14 cellular contexts compared by ENCODE assay signal in genomic region chr12:75959506-75959905, GRCh38.
DNase-seq lines count a peak whose midpoint lies in the region; ATAC-seq and TF ChIP-seq lines count a peak whose summit lies in the region.
"Had no signal": no experiment of that assay in that cellular context is flagged by ENCODE, and none has a peak within 500 bp of the region (broad histone marks: within the 10 kb centered on the region; RNA-seq: fewer than 3 reads in every experiment).

No MANE protein-coding gene starts in this region.

- TF ChIP-seq CTCF in IMR-90 (conservative IDR thresholded peaks at IDR 0.05; ENCODE audit: low read depth, low read length) (no peak), WTC11 (IDR thresholded peaks at IDR 0.05) (no peak), nephron (IDR thresholded peaks at IDR 0.05; ENCODE audit: unreplicated experiment in 3 of 3) (no peak), GM20000 (IDR thresholded peaks at IDR 0.05; ENCODE audit: extremely low read depth, missing control alignments) (no peak)

- no CpG with 5 or more reads among the region's 2 CpGs for whole genome bisulfite sequencing in IMR-90 (ENCODE audit: extremely low coverage in 2 of 2, insufficient read length in 1 of 2), 2 experiments

- peaks cover 69% of the 10 kb centered on the region for H3K4me1 Mint-ChIP-seq in WTC11
- peaks cover 19% of the 10 kb centered on the region for H3K4me1 Mint-ChIP-seq in nephron

- peak overlapping the region in 1 of 2 experiments; percentile 56; a peak in 2 of 4 replicates for H4K8ac ChIP-seq in IMR-90 (ENCODE audit: low read depth in 2 of 2, low read length in 2 of 2)

- ATAC-seq in IMR-90 (ENCODE audit: low read depth): peak; percentile 57
- no peak for ATAC-seq in WTC11
- ATAC-seq: K562 had no signal

- no peaks in the 10 kb centered on the region for H3K27me3 ChIP-seq in IMR-90 (ENCODE audit: control insufficient read depth, insufficient read depth, low read length)
- H3K27me3 ChIP-seq: testis had no signal

- no peaks in the 10 kb centered on the region for H3K36me3 Mint-ChIP-seq in WTC11
- H3K36me3 Mint-ChIP-seq in nephron (ENCODE audit: low read depth): no peaks in the 10 kb centered on the region

- DNase-seq in NCI-H748 (lab: John Stamatoyannopoulos, UW; ENCODE audit: unreplicated experiment) (peak; percentile 38), NCI-H748 treated with DMSO at 0.1 percent for 48 hours (lab: John Stamatoyannopoulos, UW) (no peak), IMR-90 (no peak), WTC11 (ENCODE audit: low spot score) (no peak), GM20000 (ENCODE audit: low spot score) (no peak), NCI-H345 treated with DMSO at 0.1 percent for 48 hours (lab: John Stamatoyannopoulos, UW; ENCODE audit: unreplicated experiment) (no peak), cerebellar nuclear complex (lab: John Stamatoyannopoulos, UW) (no peak)
- DNase-seq: activated B cell treated with CpG ODN at 0.5 μM for 24 hours, activated T-cell treated with anti-CD3 and anti-CD28 coated beads for 4 hours, testis had no signal

- dilution Hi-C loops in IMR-90 (cut with HindIII; ENCODE audit: low sequenced_read_pairs, unreplicated experiment): no loop called here

- H2BK20ac ChIP-seq in IMR-90 (ENCODE audit: low read depth, low read length): 0 out of 2 replicates have a peak overlapping the region, but pooled peaks have one; percentile 29

- peak overlapping the region; percentile 19; the same call in 1 of the 2 replicates for H3K4ac ChIP-seq in IMR-90 (ENCODE audit: low read depth, low read length)

- CTCF ChIA-PET in IMR-90 (lab: Yijun Ruan, JAX): no interaction called here
- CTCF ChIA-PET in WTC11 (lab: Charles Lee): interaction anchor here (0.8 to 2.2 kb wide), 4 partner anchors 10 to 75 kb away, joined by 3 to 18 read pairs (median 4); partner anchors contain the start of gene PHLDA1

- H4K5ac ChIP-seq in IMR-90 (ENCODE audit: low read depth, low read length): no peak overlapping the region

- H3K27me3 Mint-ChIP-seq in WTC11 (ENCODE audit: low read depth): no peaks in the 10 kb centered on the region
- peaks cover 13% of the 10 kb centered on the region for H3K27me3 Mint-ChIP-seq in nephron (ENCODE audit: low read depth)

- intact Hi-C loops in IMR-90 (cut with micrococcal nuclease): no loop called here

- no peak overlapping the region for H2BK5ac ChIP-seq in IMR-90 (ENCODE audit: low read depth, low read length, poor library complexity, severe bottlenecking)

- H2AK5ac ChIP-seq in IMR-90 (ENCODE audit: low read depth, low read length): no peak overlapping the region

- H2AFZ ChIP-seq in IMR-90 (replicated peaks; ENCODE audit: low read length, poor library complexity): no peak overlapping the region

- no peak overlapping the region for H3K27ac ChIP-seq in IMR-90 (ENCODE audit: insufficient read depth, low read length)
- H3K27ac ChIP-seq: SK-N-MC, testis had no signal

- no peak for TF ChIP-seq POLR2A in IMR-90 (IDR thresholded peaks at IDR 0.05; ENCODE audit: low read depth, low read length)

- H3K9me1 ChIP-seq in IMR-90 (ENCODE audit: insufficient read depth, low read length): peaks cover 8% of the 10 kb centered on the region; the same call in 1 of the 2 replicates

- peak overlapping the region; percentile 71 for H2BK120ac ChIP-seq in IMR-90 (ENCODE audit: low read depth, low read length)

- peak overlapping the region; percentile 18; the same call in 1 of the 2 replicates for H4K91ac ChIP-seq in IMR-90 (ENCODE audit: insufficient read depth, low read depth, low read length)

- H3K36me3 ChIP-seq in IMR-90 (ENCODE audit: control insufficient read depth, insufficient read depth, low read length): no peaks in the 10 kb centered on the region

- H3K14ac ChIP-seq in IMR-90 (replicated peaks; ENCODE audit: low read depth, low read length): 0 out of 2 replicates have a peak overlapping the region, but pooled peaks have one; percentile 33

- H3K9me3 Mint-ChIP-seq in WTC11: no peaks in the 10 kb centered on the region
- H3K9me3 Mint-ChIP-seq in nephron: no peaks in the 10 kb centered on the region
- H3K9me3 Mint-ChIP-seq: activated B cell treated with CpG ODN at 0.5 μM for 24 hours; dendritic cell treated with granulocyte-macrophage colony-stimulating factor and Interleukin-4, amounts not matched to agents 40 ng/mL and 50 ng/mL, for 4 days had no signal

- POLR2A ChIA-PET in IMR-90 (lab: Charles Lee; ENCODE audit: unreplicated experiment) (interaction anchor here (0.6 kb wide), 2 partner anchors 61 to 124 kb away, joined by 3 to 4 read pairs; no protein-coding TSS in a partner anchor), WTC11 (lab: Charles Lee) (interaction anchor here (1.0 to 1.9 kb wide), 2 partner anchors 9 to 71 kb away, joined by 5 to 14 read pairs; partner anchors contain the start of gene PHLDA1)

- H2BK15ac ChIP-seq in IMR-90 (ENCODE audit: low read depth, low read length): peak overlapping the region; percentile 47; the same call in 1 of the 3 replicates

- no peaks in the 10 kb centered on the region for H4K20me1 ChIP-seq in IMR-90 (ENCODE audit: insufficient read depth, low read length)

- H3K18ac ChIP-seq in IMR-90 (ENCODE audit: low read depth, low read length): no peak overlapping the region

- H3K9me3 ChIP-seq in IMR-90 (ENCODE audit: control insufficient read depth, insufficient read depth, low read length): no peaks in the 10 kb centered on the region
- H3K9me3 ChIP-seq: testis had no signal

- H3K4me2 ChIP-seq in IMR-90 (ENCODE audit: low read depth, low read length): no peak overlapping the region

- H3K4me1 ChIP-seq in IMR-90 (ENCODE audit: control insufficient read depth, insufficient read depth, low read length): peaks cover 12% of the 10 kb centered on the region
- H3K4me1 ChIP-seq: testis had no signal

- no TSS peak for BruUV-seq in IMR-90 (replicated peaks; lab: Mats Ljungman, UMichigan)

- H3K4me3 Mint-ChIP-seq in WTC11 (peak overlapping the region; percentile 48), nephron (no peak overlapping the region)
- H3K4me3 Mint-ChIP-seq: activated B cell treated with CpG ODN at 0.5 μM for 24 hours; dendritic cell treated with granulocyte-macrophage colony-stimulating factor and Interleukin-4, amounts not matched to agents 40 ng/mL and 50 ng/mL, for 4 days had no signal

- H3K4me3 ChIP-seq in IMR-90 (ENCODE audit: insufficient read depth, low read depth, low read length): no peak overlapping the region
- H3K4me3 ChIP-seq: K562, SK-N-MC, testis had no signal

- in situ Hi-C loops in IMR-90 (cut with MboI; ENCODE audit: low sequenced_read_pairs): no loop called here

- H3K56ac ChIP-seq in IMR-90 (ENCODE audit: extremely low read depth, insufficient read depth, low read length): no peak overlapping the region

- no peak for TF ChIP-seq RAD21 in IMR-90 (IDR thresholded peaks at IDR 0.05; ENCODE audit: low read length)

- no peak overlapping the region for H3K9ac ChIP-seq in IMR-90 (ENCODE audit: low read depth, low read length)

- no peaks in the 10 kb centered on the region for H3K79me1 ChIP-seq in IMR-90 (ENCODE audit: low read depth in 1 of 2, low read length in 2 of 2)

- H2AK9ac ChIP-seq in IMR-90 (replicated peaks; ENCODE audit: low read depth, low read length, poor library complexity): no peak overlapping the region

- H3K27ac Mint-ChIP-seq in WTC11: peak overlapping the region; percentile 96
- peak overlapping the region in 2 of 3 experiments; percentile 56 to 81 for H3K27ac Mint-ChIP-seq in nephron
- H3K27ac Mint-ChIP-seq: activated B cell treated with CpG ODN at 0.5 μM for 24 hours; dendritic cell treated with granulocyte-macrophage colony-stimulating factor and Interleukin-4, amounts not matched to agents 40 ng/mL and 50 ng/mL, for 4 days had no signal

- H3K23ac ChIP-seq in IMR-90 (ENCODE audit: low read depth, low read length): no peak overlapping the region

TF ChIP-seq in IMR-90, 13 proteins besides CTCF, POLR2A, EP300 and RAD21 (continues in another document):
- no peak for TF ChIP-seq ELK1 (IDR thresholded peaks at IDR 0.05; ENCODE audit: borderline replicate concordance, low read depth, low read length)
- TF ChIP-seq MXI1 (IDR thresholded peaks at IDR 0.05; ENCODE audit: borderline replicate concordance, low read depth, low read length): no peak
- TF ChIP-seq MAZ (IDR thresholded peaks at IDR 0.05; ENCODE audit: borderline replicate concordance, low read depth, low read length): no peak
- TF ChIP-seq MAFK (IDR thresholded peaks at IDR 0.05; ENCODE audit: low read depth, low read length): no peak
- TF ChIP-seq SMC3 (IDR thresholded peaks at IDR 0.05; ENCODE audit: low read depth, low read length): no peak
- TF ChIP-seq CHD1 (IDR thresholded peaks at IDR 0.05; ENCODE audit: low read depth, low read length): no peak
- no peak for TF ChIP-seq FOS (IDR thresholded peaks at IDR 0.05; ENCODE audit: low read depth, low read length)

TF ChIP-seq in WTC11, 78 proteins besides CTCF, POLR2A, EP300 and RAD21:
- TF ChIP-seq, protein P1, sequence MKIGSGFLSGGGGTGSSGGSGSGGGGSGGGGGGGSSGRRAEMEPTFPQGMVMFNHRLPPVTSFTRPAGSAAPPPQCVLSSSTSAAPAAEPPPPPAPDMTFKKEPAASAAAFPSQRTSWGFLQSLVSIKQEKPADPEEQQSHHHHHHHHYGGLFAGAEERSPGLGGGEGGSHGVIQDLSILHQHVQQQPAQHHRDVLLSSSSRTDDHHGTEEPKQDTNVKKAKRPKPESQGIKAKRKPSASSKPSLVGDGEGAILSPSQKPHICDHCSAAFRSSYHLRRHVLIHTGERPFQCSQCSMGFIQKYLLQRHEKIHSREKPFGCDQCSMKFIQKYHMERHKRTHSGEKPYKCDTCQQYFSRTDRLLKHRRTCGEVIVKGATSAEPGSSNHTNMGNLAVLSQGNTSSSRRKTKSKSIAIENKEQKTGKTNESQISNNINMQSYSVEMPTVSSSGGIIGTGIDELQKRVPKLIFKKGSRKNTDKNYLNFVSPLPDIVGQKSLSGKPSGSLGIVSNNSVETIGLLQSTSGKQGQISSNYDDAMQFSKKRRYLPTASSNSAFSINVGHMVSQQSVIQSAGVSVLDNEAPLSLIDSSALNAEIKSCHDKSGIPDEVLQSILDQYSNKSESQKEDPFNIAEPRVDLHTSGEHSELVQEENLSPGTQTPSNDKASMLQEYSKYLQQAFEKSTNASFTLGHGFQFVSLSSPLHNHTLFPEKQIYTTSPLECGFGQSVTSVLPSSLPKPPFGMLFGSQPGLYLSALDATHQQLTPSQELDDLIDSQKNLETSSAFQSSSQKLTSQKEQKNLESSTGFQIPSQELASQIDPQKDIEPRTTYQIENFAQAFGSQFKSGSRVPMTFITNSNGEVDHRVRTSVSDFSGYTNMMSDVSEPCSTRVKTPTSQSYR (CRISPR knock-in tag; IDR thresholded peaks at IDR 0.05): no peak
- TF ChIP-seq GTF2I (CRISPR knock-in tag; conservative IDR thresholded peaks at IDR 0.05) (0 out of 2 replicates have a peak, but pooled peaks have one; percentile 52), ZNF121 (CRISPR knock-in tag; IDR thresholded peaks at IDR 0.05) (peak; percentile 67; the same call in 1 of the 2 replicates), NFYB (CRISPR knock-in tag; conservative IDR thresholded peaks at IDR 0.05; ENCODE audit: low read depth) (no peak), TEAD1 (CRISPR knock-in tag; IDR thresholded peaks at IDR 0.05) (0 out of 2 replicates have a peak, but pooled peaks have one; percentile 1), EMX1 (CRISPR knock-in tag; IDR thresholded peaks at IDR 0.05) (0 out of 2 replicates have a peak, but pooled peaks have one; percentile 49)
